ENCODE assay signal across 26 cellular contexts in the genomic region with DNA sequence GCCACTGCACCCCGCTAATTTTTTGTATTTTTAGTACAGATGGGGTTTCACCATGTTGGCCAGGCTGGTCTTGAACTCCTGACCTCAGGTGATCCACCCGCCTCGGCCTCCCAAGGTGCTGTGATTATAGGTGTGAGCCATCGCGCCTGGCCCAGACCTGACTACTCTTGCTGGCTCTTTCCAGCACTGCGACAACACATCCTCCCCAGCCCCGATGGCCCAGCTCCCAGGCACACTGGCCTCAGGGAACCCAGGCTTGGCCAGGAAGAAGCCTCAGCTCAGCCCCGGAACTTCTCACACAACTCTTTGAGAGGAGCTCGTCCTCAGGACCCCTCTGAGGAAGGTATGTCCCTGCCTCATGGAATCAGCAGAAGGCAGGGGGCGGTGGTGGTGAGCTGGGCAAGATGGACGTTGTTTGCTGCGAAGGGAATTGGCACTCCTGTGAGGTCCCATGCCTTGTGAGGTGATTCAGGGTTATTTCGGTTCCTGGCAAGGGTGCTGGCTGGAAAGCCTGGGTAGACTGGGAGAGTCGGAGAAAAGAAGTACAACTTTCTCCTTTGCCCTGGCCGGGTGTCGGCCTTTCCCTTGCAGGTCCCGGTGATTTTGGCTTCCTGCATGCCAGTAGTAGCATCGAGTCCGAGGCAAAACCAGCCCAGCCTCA. TPM values are rescaled to one million over a fixed set of nuclear protein-coding genes. Genes with fewer than 3 reads are reported as not detected.
"Had no signal": no experiment of that assay in that cellular context is flagged by ENCODE, and none has a peak within 500 bp of the region (broad histone marks: within the 10 kb centered on the region; RNA-seq: fewer than 3 reads in every experiment).

No MANE protein-coding gene starts in this region.

- H3K9me3 ChIP-seq: MG63, SJSA1 had no signal

- H3K9me3 Mint-ChIP-seq: activated naive CD4-positive, alpha-beta T cell treated with anti-CD3 and anti-CD28 coated beads, Interleukin-2, amount 50 U/mL, for 24 hours had no signal

- ATAC-seq: activated CD8-positive, alpha-beta T cell treated with anti-CD3 and anti-CD28 coated beads, Interleukin-2, amount 10 ng/mL, durations not matched to agents 7 days and 5 days; SK-N-SH treated with all-trans-retinoic acid at 6 μM for 48 hours had no signal

- H3K27me3 ChIP-seq: MG63, SJSA1 had no signal

- H3K27me3 Mint-ChIP-seq: activated naive CD4-positive, alpha-beta T cell treated with anti-CD3 and anti-CD28 coated beads, Interleukin-2, amount 50 U/mL, for 24 hours had no signal

- H3K4me3 ChIP-seq: MG63, SJSA1 had no signal

- H3K27ac ChIP-seq: SJSA1 had no signal

- H3K4me3 Mint-ChIP-seq: activated CD8-positive, alpha-beta T cell treated with anti-CD3 and anti-CD28 coated beads, Interleukin-2, amount 10 ng/mL, durations not matched to agents 7 days and 5 days; activated naive CD4-positive, alpha-beta T cell treated with anti-CD3 and anti-CD28 coated beads, Interleukin-2, amount 50 U/mL, for 24 hours had no signal

- H3K27ac Mint-ChIP-seq: activated naive CD4-positive, alpha-beta T cell treated with anti-CD3 and anti-CD28 coated beads, Interleukin-2, amount 50 U/mL, for 24 hours had no signal

- DNase-seq: activated CD4-positive, alpha-beta T cell treated with anti-CD3 and anti-CD28 coated beads for 48 hours; activated CD4-positive, alpha-beta T cell treated with anti-CD3 and anti-CD28 coated beads, Interleukin-2, amount 50 U/mL, for 4 hours; activated CD4-positive, CD25-positive, alpha-beta regulatory T cell treated with anti-CD3 and anti-CD28 coated beads, Interleukin-2, amount 50 U/mL, for 72 hours; activated CD8-positive, alpha-beta memory T cell treated with anti-CD3 and anti-CD28 coated beads, Interleukin-2, amount 50 U/mL, for 48 hours; activated CD8-positive, alpha-beta T cell treated with anti-CD3 and anti-CD28 coated beads, Interleukin-2, amount 10 ng/mL, durations not matched to agents 7 days and 5 days; activated naive CD4-positive, alpha-beta T cell; activated T-cell treated with anti-CD3 and anti-CD28 coated beads, Interleukin-2, amount 50 U/mL, for 1 hour; amygdala; caudate nucleus; MG63; MV-4-11; NCI-H1092 treated with DMSO at 0.1 percent for 48 hours; NCI-H1417 treated with DMSO at 0.1 percent for 48 hours; NCI-H1694; NCI-H2029 treated with DMSO at 0.1 percent for 48 hours; NCI-H345; NCI-H510A; NCI-H526 treated with DMSO at 0.1 percent for 48 hours; NCI-H82; SW 1271 had no signal

RNA-seq across cellular contexts. Expression of a gene that starts 28.5 kb away (rescaled TPM):
- total RNA-seq: RPMI7951, SJSA1 had no signal

RNA-seq across cellular contexts. Expression of a gene that starts 51.3 kb away (rescaled TPM):
- total RNA-seq: activated CD8-positive, alpha-beta T cell treated with anti-CD3 and anti-CD28 coated beads, Interleukin-2, amount 10 ng/mL, durations not matched to agents 7 days and 5 days; OCI-LY7; T-helper 1 cell treated with Interleukin-12 subunit alpha and Interleukin-12 subunit beta and Interleukin-4 antibody, amounts not matched to agents 30 ng/mL and 1 ng/mL, for 36 hours had no signal
